1 cellular context compared by ENCODE assay signal in the genomic region with DNA sequence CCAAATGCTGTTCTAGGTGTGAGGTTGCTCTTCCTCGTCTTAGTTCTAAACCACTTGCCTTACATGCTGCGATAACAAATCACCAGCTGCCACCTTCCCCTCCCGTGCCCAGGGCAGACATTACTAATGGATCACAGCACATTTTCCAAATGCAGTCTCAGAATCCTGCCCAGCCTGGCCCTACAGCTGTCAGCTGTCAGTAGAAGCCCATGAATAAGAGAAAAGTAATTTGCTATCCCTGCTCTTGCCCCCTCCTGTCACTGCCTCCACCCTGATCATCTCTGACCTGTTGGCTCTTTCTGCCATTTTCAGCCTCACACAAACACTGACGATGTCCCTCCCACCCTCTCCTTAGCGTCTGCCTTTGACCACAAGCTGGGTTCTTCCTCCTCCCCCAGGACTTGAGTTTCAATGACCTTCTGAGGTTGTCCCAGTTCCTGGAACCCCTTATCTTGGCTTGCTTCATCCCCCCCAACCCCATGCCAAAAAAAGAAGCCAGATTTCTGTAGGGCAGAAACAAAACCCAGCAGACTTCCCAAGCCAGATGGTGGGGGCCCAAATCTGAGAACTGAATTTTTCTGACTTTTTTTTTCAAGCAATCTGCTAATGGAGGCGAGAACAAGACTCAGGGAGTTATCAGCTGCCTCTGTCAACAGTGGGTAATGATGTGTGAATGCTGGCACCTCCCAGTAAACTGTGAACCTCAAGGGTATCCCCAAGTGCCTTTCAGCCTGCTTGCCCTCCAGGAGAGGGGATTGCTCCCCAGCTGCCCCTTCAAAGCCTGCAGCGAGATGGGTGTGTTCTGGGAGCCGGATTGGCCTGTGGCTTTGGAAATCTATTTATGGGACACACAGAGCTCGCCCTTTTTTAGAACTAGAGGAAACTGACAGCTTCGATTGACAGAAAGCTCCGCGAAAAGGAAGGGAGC.
TF ChIP-seq lines count a peak whose summit lies in the region.

No MANE protein-coding gene starts in this region.

TF ChIP-seq in K562, 482 proteins besides CTCF, POLR2A, EP300 and RAD21 (continued from another document):
- peak in 1 of 2 experiments; percentile 35; a peak in 1 of 4 replicates for TF ChIP-seq ZMIZ1 (IDR thresholded peaks at IDR 0.05; ENCODE audit: low read depth in 2 of 2, low read length in 2 of 2)
- TF ChIP-seq ZNF23 (CRISPR knock-in tag; IDR thresholded peaks at IDR 0.05): peak; percentile 97
